26 cellular contexts compared by ENCODE assay signal in the genomic region with DNA sequence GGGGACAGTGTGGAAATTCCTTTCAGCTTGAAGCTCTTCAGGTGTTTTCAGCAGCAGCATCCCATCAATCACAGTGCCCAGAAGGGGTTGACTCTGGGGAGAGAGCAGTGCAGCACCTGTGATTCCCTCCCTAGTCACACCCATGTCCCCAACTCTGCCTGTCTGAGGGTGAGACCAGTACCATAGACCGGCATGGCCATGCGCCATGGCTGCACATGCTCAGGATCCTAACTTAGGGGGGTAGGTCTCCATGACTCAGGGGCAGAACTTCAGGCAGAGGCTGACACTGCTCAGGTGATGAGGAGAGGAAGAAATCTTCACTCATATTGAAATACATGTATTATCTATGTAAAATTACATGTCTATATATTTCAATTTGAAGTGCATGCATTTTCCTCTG. TPM values are rescaled to one million over a fixed set of nuclear protein-coding genes. Genes with fewer than 3 reads are reported as not detected.
"Had no signal": no experiment of that assay in that cellular context is flagged by ENCODE, and none has a peak within 500 bp of the region (broad histone marks: within the 10 kb centered on the region; RNA-seq: fewer than 3 reads in every experiment).

No MANE protein-coding gene starts in this region.

- H3K36me3 Mint-ChIP-seq: naive B cell had no signal

- H3K9me3 Mint-ChIP-seq: effector memory CD8-positive, alpha-beta T cell; endodermal cell had no signal

- H3K4me1 ChIP-seq: esophagus squamous epithelium, gastrocnemius medialis, heart right ventricle, left lung, lower lobe of right lung had no signal

- H3K4me3 ChIP-seq: coronary artery, dorsolateral prefrontal cortex, esophagus squamous epithelium, gastrocnemius medialis, heart right ventricle, left lung, lower lobe of right lung had no signal

- H3K4me3 Mint-ChIP-seq: effector memory CD8-positive, alpha-beta T cell; endodermal cell; naive B cell had no signal

- H3K9me3 ChIP-seq: esophagus squamous epithelium, gastrocnemius medialis, heart right ventricle, left lung, lower lobe of right lung had no signal

- DNase-seq: dermis blood vessel endothelial cell; dorsolateral prefrontal cortex; effector CD8-positive, alpha-beta T cell; effector memory CD8-positive, alpha-beta T cell; erythroblast; esophagus squamous epithelium; foreskin fibroblast; foreskin melanocyte; gastrocnemius medialis; glutamatergic neuron; heart right ventricle; hippocampal formation; kidney glomerular epithelial cell; left colon; left lung; left ventricle myocardium superior; lower lobe of right lung; mesenchymal stem cell; midbrain; naive B cell had no signal

- H3K27ac Mint-ChIP-seq: effector memory CD8-positive, alpha-beta T cell; endodermal cell; naive B cell had no signal

- H3K36me3 ChIP-seq: esophagus squamous epithelium, gastrocnemius medialis, heart right ventricle, left lung had no signal

- ATAC-seq: effector memory CD8-positive, alpha-beta T cell; esophagus mucosa; gastrocnemius medialis; heart right ventricle; left colon; left lung; left ventricle myocardium superior had no signal

- H3K27ac ChIP-seq: coronary artery, dorsolateral prefrontal cortex, epithelial cell of prostate, esophagus squamous epithelium, gastrocnemius medialis, heart right ventricle, left lung, lower lobe of right lung had no signal

- H3K4me1 Mint-ChIP-seq: naive B cell had no signal

RNA-seq across cellular contexts. Expression of a gene that starts 19.9 kb away (rescaled TPM):
- total RNA-seq: glomerular endothelial cell, myocyte had no signal
